In genomic region chr6:17281100-17281496, GRCh38 we compare ENCODE assay signal across 8 cellular contexts. TPM values are rescaled to one million over a fixed set of nuclear protein-coding genes. Genes with fewer than 3 reads are reported as not detected.
DNase-seq lines count a peak whose midpoint lies in the region; ATAC-seq, FAIRE-seq and TF ChIP-seq lines count a peak whose summit lies in the region.

TSS of gene RBM24 (plus strand) at chr6:17281361. CDS start at chr6:17281582, 221 bp downstream.

- no peak within 1 kb of the TSS for H2BK5ac ChIP-seq in mesenchymal stem cell (ENCODE audit: low read depth, low read length, poor library complexity, severe bottlenecking)

- WGBS in mesenchymal stem cell: under 1% methylated on average over 36 of the region's 46 CpGs

- peak within 1 kb of the TSS; percentile 85 for H2BK120ac ChIP-seq in mesenchymal stem cell (ENCODE audit: low read depth, low read length)

- peaks cover 55% of the 10 kb centered on the region for H3K27me3 ChIP-seq in BLaER1
- no peaks in the 10 kb centered on the region for H3K27me3 ChIP-seq in endothelial cell of umbilical vein (ENCODE audit: control insufficient read depth in 2 of 2, insufficient read depth in 2 of 2, low read length in 2 of 2)
- H3K27me3 ChIP-seq in mesenchymal stem cell (ENCODE audit: control insufficient read depth in 1 of 2, insufficient read depth in 1 of 2, low read length in 2 of 2): no peaks in the 10 kb centered on the region

- H2BK15ac ChIP-seq in mesenchymal stem cell (ENCODE audit: low read depth, poor library complexity, severe bottlenecking): peak within 1 kb of the TSS; percentile 83

- ATAC-seq in WTC11: peak; percentile 49
- ATAC-seq in HG02970 (IDR thresholded peaks at IDR 0.05; ENCODE audit: low FRiP score, unreplicated experiment): no peak

- peak; percentile 51 for DNase-seq in HuH-7.5 (ENCODE audit: low spot score)
- DNase-seq in WTC11 (ENCODE audit: low spot score): peak; percentile 71
- peak; percentile 57 for DNase-seq in endothelial cell of umbilical vein (ENCODE audit: low read depth, low spot score)
- DNase-seq in mesenchymal stem cell: peak; percentile 87
- DNase-seq in stimulated activated CD8-positive, alpha-beta memory T cell treated with anti-CD3 and anti-CD28 coated beads, Interleukin-7, amount 100 ng/mL, for 48 hours (ENCODE audit: extremely low read depth in 1 of 2, low read depth in 1 of 2): peak; percentile 1 to 11
- DNase-seq in cortex of kidney (lab: John Stamatoyannopoulos, UW): no peak

- H3K4me1 ChIP-seq in BLaER1 (peaks cover 7% of the 10 kb centered on the region; the same call in 1 of the 2 replicates), endothelial cell of umbilical vein (ENCODE audit: control insufficient read depth, extremely low read depth, insufficient read depth, low read length) (peaks cover 15% of the 10 kb centered on the region), mesenchymal stem cell (ENCODE audit: control insufficient read depth, insufficient read depth, low read depth, low read length) (peaks cover 10% of the 10 kb centered on the region)

- no peaks in the 10 kb centered on the region for H3K9me3 Mint-ChIP-seq in WTC11

- H2AFZ ChIP-seq in endothelial cell of umbilical vein (ENCODE audit: low read depth, low read length) (peak within 1 kb of the TSS; percentile 73), mesenchymal stem cell (ENCODE audit: low read depth, low read length) (peak within 1 kb of the TSS; percentile 95)

- H3K23ac ChIP-seq in mesenchymal stem cell (ENCODE audit: low read length in 2 of 2): peak within 1 kb of the TSS in 1 of 2 experiments; percentile 100

- peaks cover 17% of the 10 kb centered on the region for H3K4me1 Mint-ChIP-seq in WTC11

- no peaks in the 10 kb centered on the region for H3K36me3 ChIP-seq in BLaER1
- no peaks in the 10 kb centered on the region for H3K36me3 ChIP-seq in endothelial cell of umbilical vein (ENCODE audit: control insufficient read depth in 2 of 2, extremely low read depth in 1 of 2, insufficient read depth in 2 of 2, low read length in 2 of 2)
- H3K36me3 ChIP-seq in mesenchymal stem cell (ENCODE audit: control insufficient read depth in 1 of 2, insufficient read depth in 2 of 2, low read depth in 1 of 2, low read length in 2 of 2): no peaks in the 10 kb centered on the region

- peak within 1 kb of the TSS; percentile 57 to 100 for H3K14ac ChIP-seq in mesenchymal stem cell (ENCODE audit: low read length in 2 of 2)

- peak within 1 kb of the TSS; percentile 56 for H2AK5ac ChIP-seq in mesenchymal stem cell (ENCODE audit: low read length, severe bottlenecking)

- H4K20me1 ChIP-seq in BLaER1 (no peaks in the 10 kb centered on the region), endothelial cell of umbilical vein (replicated peaks; ENCODE audit: control insufficient read depth, extremely low read depth, insufficient read depth, low read length) (no peaks in the 10 kb centered on the region)

- CTCF ChIA-PET in WTC11 (lab: Charles Lee) (interaction anchor here (1.0 to 2.0 kb wide), 6 partner anchors 19 to 308 kb away, joined by 3 to 16 read pairs (median 5); no protein-coding TSS in a partner anchor), endothelial cell of umbilical vein (lab: Charles Lee) (interaction anchor here (0.7 to 1.6 kb wide), 3 partner anchors 12 to 303 kb away, joined by 3 to 19 read pairs (median 3); no protein-coding TSS in a partner anchor)

- peak within 1 kb of the TSS; percentile 54 to 96 for H3K18ac ChIP-seq in mesenchymal stem cell (ENCODE audit: low read depth in 1 of 2, low read length in 2 of 2)

- H2BK12ac ChIP-seq in mesenchymal stem cell (ENCODE audit: low read length in 2 of 2): peak within 1 kb of the TSS; percentile 77 to 94

- H3K4ac ChIP-seq in mesenchymal stem cell (ENCODE audit: low read depth in 1 of 2, low read length in 2 of 2): peak within 1 kb of the TSS; percentile 67 to 75

- peak within 1 kb of the TSS; percentile 42; the same call in 1 of the 2 replicates for H3K27ac ChIP-seq in BLaER1
- H3K27ac ChIP-seq in endothelial cell of umbilical vein (ENCODE audit: insufficient read depth, low read depth, low read length): no peak within 1 kb of the TSS
- H3K27ac ChIP-seq in mesenchymal stem cell (ENCODE audit: low read length, poor library complexity, severe bottlenecking): peak within 1 kb of the TSS; percentile 61

- no peak within 1 kb of the TSS for H3K27ac Mint-ChIP-seq in WTC11

- peak within 1 kb of the TSS; percentile 64 for H4K91ac ChIP-seq in mesenchymal stem cell (ENCODE audit: low read length)

- peak within 1 kb of the TSS; percentile 86 for H3K4me3 Mint-ChIP-seq in WTC11

- TF ChIP-seq CTCF in WTC11 (IDR thresholded peaks at IDR 0.05): no peak
- peak; percentile 14 to 54 for TF ChIP-seq CTCF in endothelial cell of umbilical vein (IDR thresholded peaks at IDR 0.05; ENCODE audit: extremely low read depth in 1 of 2, insufficient read depth in 1 of 2, low read depth in 1 of 2, low read length in 2 of 2)

- peaks cover 10% of the 10 kb centered on the region for H3K79me1 ChIP-seq in mesenchymal stem cell (replicated peaks; ENCODE audit: low read length, poor library complexity, severe bottlenecking)

- H3K9me1 ChIP-seq in endothelial cell of umbilical vein (replicated peaks; ENCODE audit: control insufficient read depth, extremely low read depth, insufficient read depth, low read length): no peaks in the 10 kb centered on the region

- H3K9ac ChIP-seq in BLaER1 (peak within 1 kb of the TSS; percentile 71), endothelial cell of umbilical vein (replicated peaks; ENCODE audit: extremely low read depth, insufficient read depth, low read length) (peak within 1 kb of the TSS; percentile 64), mesenchymal stem cell (ENCODE audit: low read length) (peak within 1 kb of the TSS; percentile 91)

- H3K9me3 ChIP-seq in BLaER1: peaks cover 7% of the 10 kb centered on the region; the same call in 1 of the 2 replicates
- no peaks in the 10 kb centered on the region for H3K9me3 ChIP-seq in endothelial cell of umbilical vein (replicated peaks; ENCODE audit: control insufficient read depth, insufficient read depth, low read length)
- no peaks in the 10 kb centered on the region for H3K9me3 ChIP-seq in mesenchymal stem cell (ENCODE audit: control insufficient read depth, low read length)

- H3K4me2 ChIP-seq in BLaER1 (peak within 1 kb of the TSS; percentile 96), endothelial cell of umbilical vein (ENCODE audit: insufficient read depth, low read length) (peak within 1 kb of the TSS; percentile 79), mesenchymal stem cell (ENCODE audit: low read length, poor library complexity, severe bottlenecking) (peak within 1 kb of the TSS; percentile 91)

- no peaks in the 10 kb centered on the region for H3K36me3 Mint-ChIP-seq in WTC11

- H4K8ac ChIP-seq in mesenchymal stem cell (ENCODE audit: low read length): peak within 1 kb of the TSS; percentile 75

- H3K27me3 Mint-ChIP-seq in WTC11 (ENCODE audit: low read depth): peaks cover 91% of the 10 kb centered on the region

- FAIRE-seq in endothelial cell of umbilical vein (lab: Jason Lieb, UNC): peak; percentile 77

- intact Hi-C loops in endothelial cell of umbilical vein (cut with micrococcal nuclease): loop anchor here (1.0 to 5.0 kb wide), 3 partner anchors 111 to 212 kb away; partner anchors contain the start of gene CAP2

- H3K4me3 ChIP-seq in BLaER1 (peak within 1 kb of the TSS; percentile 72), endothelial cell of umbilical vein (replicated peaks in 1 of 3; ENCODE audit: insufficient read depth in 1 of 3, low read depth in 1 of 3, low read length in 3 of 3) (peak within 1 kb of the TSS; percentile 49 to 80 (median 66)), mesenchymal stem cell (ENCODE audit: insufficient read depth in 1 of 2, low read depth in 1 of 2, low read length in 2 of 2) (peak within 1 kb of the TSS; percentile 87)

- POLR2A ChIA-PET in WTC11 (lab: Charles Lee): interaction anchor here (0.9 to 1.4 kb wide), 2 partner anchors 80 to 112 kb away, joined by 3 to 7 read pairs; partner anchors contain the start of gene CAP2
- POLR2A ChIA-PET in endothelial cell of umbilical vein (lab: Charles Lee): no interaction called here

- no peaks in the 10 kb centered on the region for H3K79me2 ChIP-seq in endothelial cell of umbilical vein (ENCODE audit: control insufficient read depth, insufficient read depth, low read length)

- no peak for TF ChIP-seq POLR2A in endothelial cell of umbilical vein (IDR thresholded peaks at IDR 0.05; ENCODE audit: low read depth, low read length)

- dilution Hi-C loops in endothelial cell of umbilical vein (cut with MboI; ENCODE audit: extremely low pct_ligation_motif_present, low sequenced_read_pairs): no loop called here

- no TSS peak for BruUV-seq in endothelial cell of umbilical vein (replicated peaks; lab: Mats Ljungman, UMichigan)

TF ChIP-seq in endothelial cell of umbilical vein, 7 proteins besides CTCF, POLR2A, EP300 and RAD21:
- no peak for TF ChIP-seq MAX (IDR thresholded peaks at IDR 0.05; ENCODE audit: insufficient read depth, insufficient read length)

RNA-seq across cellular contexts. Expression of gene RBM24, which starts in this region (rescaled TPM):
- total RNA-seq in WTC11 (2021) (0.48 to 0.63 TPM (median 0.57 TPM) in 3 replicates), endothelial cell of umbilical vein (6.0 and 6.7 TPM in 2 replicates)
- 6.6 and 12.1 TPM in 2 replicates for polyA plus RNA-seq in endothelial cell of umbilical vein
- 2.8 and 3.5 TPM in 2 replicates for polyA plus RNA-seq in endothelial cell of umbilical vein (2011; cell fraction: cytosol; rRNA removed)
- polyA plus RNA-seq in endothelial cell of umbilical vein (2011; cell fraction: nucleus; rRNA removed): 3.0 and 3.1 TPM in 2 replicates
- polyA plus RNA-seq in endothelial cell of umbilical vein (2012): 1.1 and 1.4 TPM in 2 replicates
- polyA minus RNA-seq in endothelial cell of umbilical vein: 12.5 and 16.8 TPM in 2 replicates
- polyA minus RNA-seq in endothelial cell of umbilical vein (2011; cell fraction: cytosol; rRNA and poly(A)+ RNA removed): not detected
- 2.0 and 2.5 TPM in 2 replicates for polyA minus RNA-seq in endothelial cell of umbilical vein (2011; cell fraction: nucleus; rRNA and poly(A)+ RNA removed)
- polyA plus RNA-seq in mesenchymal stem cell (2013, experiment 1 of 2): 3.8 TPM
- polyA plus RNA-seq in mesenchymal stem cell (2013, experiment 2 of 2): 3.9 TPM

Comparison
In these comparisons a context has a peak if more than half of its experiments do, and no peak if none do; other contexts are left out.
1. Peak in DNase-seq and ATAC-seq in WTC11; RNA of the gene not detected or under 1 TPM.